ENCODE assay signal across 8 cellular contexts in the genomic region with DNA sequence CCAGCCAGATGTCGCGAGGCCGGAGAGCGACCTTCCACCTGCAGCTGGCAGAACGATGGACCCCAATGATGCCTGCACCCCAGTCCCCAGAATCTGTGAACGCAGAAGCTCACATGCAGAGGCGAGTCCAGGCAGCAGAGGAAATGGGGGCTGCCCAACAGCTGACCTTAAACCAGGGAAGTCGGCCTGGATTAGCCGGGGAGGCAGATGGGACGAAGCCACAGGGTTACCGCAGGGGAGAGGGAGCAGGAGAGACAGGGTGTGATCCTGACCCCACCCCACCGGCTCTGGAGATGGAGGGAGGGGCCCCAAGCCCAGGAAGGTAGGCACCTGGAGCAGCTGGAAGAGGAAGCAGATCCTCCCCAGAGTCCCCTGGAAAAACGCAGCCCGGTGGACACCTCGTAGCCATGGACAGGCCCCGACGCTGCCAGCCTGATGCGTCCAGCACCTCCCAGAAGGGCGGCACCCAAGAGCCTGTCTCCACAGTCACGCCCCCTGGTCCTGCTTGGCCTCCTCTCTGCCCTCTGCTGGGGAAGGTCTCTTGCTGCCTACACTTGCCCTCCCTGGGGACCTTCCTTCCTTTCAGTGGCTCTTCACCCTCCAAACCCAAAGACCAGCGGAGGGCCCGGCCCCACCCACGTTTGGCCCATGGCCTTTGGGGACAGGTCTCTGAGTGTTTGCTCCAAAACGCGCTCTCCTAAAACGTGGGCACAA. TPM values are rescaled to one million over a fixed set of nuclear protein-coding genes. Genes with fewer than 3 reads are reported as not detected.
DNase-seq lines count a peak whose midpoint lies in the region; ATAC-seq and TF ChIP-seq lines count a peak whose summit lies in the region.

No MANE protein-coding gene starts in this region.

- no peaks in the 10 kb centered on the region for H3K27me3 ChIP-seq in Loucy (ENCODE audit: insufficient read depth, low read length, poor library complexity, severe bottlenecking)

- peaks cover 8% of the 10 kb centered on the region for H3K27me3 Mint-ChIP-seq in glutamatergic neuron (ENCODE audit: unreplicated experiment)

- H4K20me1 ChIP-seq in Loucy (ENCODE audit: insufficient read depth, low read length, poor library complexity, severe bottlenecking): peaks cover 8% of the 10 kb centered on the region

- no peak overlapping the region for H2AFZ ChIP-seq in Loucy (ENCODE audit: low read length)

- no peaks in the 10 kb centered on the region for H3K9me2 ChIP-seq in Loucy (replicated peaks; ENCODE audit: low read depth, low read length)

- H3K27ac ChIP-seq in VCaP: no peak overlapping the region

- DNase-seq in GM10266 (ENCODE audit: extremely low spot score) (peak; percentile 83), islet precursor cell (peak; percentile 85), middle frontal gyrus (ENCODE audit: extremely low spot score, low spot score) (no peak), glutamatergic neuron (no peak)

- H3K4me2 ChIP-seq in Loucy (ENCODE audit: low read depth, low read length, poor library complexity, severe bottlenecking): no peak overlapping the region

- no peak overlapping the region for H3K27ac Mint-ChIP-seq in glutamatergic neuron (ENCODE audit: unreplicated experiment)

- no peaks in the 10 kb centered on the region for H3K36me3 Mint-ChIP-seq in glutamatergic neuron (ENCODE audit: unreplicated experiment)

- H3F3A ChIP-seq in Loucy (ENCODE audit: low read depth): no peaks in the 10 kb centered on the region

- no peaks in the 10 kb centered on the region for H3K9me3 ChIP-seq in Loucy (ENCODE audit: insufficient read depth, low read depth, low read length)

- no peaks in the 10 kb centered on the region; the same call in 1 of the 2 replicates for H3K36me3 ChIP-seq in Loucy (ENCODE audit: insufficient read depth, low read length)

- no peak overlapping the region for H3K4me3 Mint-ChIP-seq in glutamatergic neuron (ENCODE audit: unreplicated experiment)

- peaks cover 13% of the 10 kb centered on the region; the same call in 1 of the 2 replicates for H3K79me2 ChIP-seq in Loucy (ENCODE audit: insufficient read depth, low read length)

- H3K9ac ChIP-seq in Loucy (ENCODE audit: low read depth, low read length, poor library complexity, severe bottlenecking): no peak overlapping the region

- no peak overlapping the region for H3K4me3 ChIP-seq in Loucy (ENCODE audit: low read length, poor library complexity, severe bottlenecking)

- no peaks in the 10 kb centered on the region for H3K4me1 ChIP-seq in Loucy (ENCODE audit: insufficient read depth, low read length, poor library complexity, severe bottlenecking)

- peaks cover 4% of the 10 kb centered on the region for H3K9me3 Mint-ChIP-seq in glutamatergic neuron (ENCODE audit: unreplicated experiment)

- TF ChIP-seq CTCF in GM10266 (IDR thresholded peaks at IDR 0.05; ENCODE audit: control insufficient read depth, insufficient read depth, low read depth, missing control alignments) (peak; percentile 47), Loucy (conservative IDR thresholded peaks at IDR 0.05; ENCODE audit: low read length) (peak; percentile 57), VCaP (conservative IDR thresholded peaks at IDR 0.05) (peak; percentile 41), glutamatergic neuron (IDR thresholded peaks at IDR 0.05; ENCODE audit: partially characterized antibody, unreplicated experiment) (no peak)

- peaks cover 1% of the 10 kb centered on the region for H3K4me1 Mint-ChIP-seq in glutamatergic neuron (ENCODE audit: low read depth, unreplicated experiment)

- ATAC-seq in HG02938 (IDR thresholded peaks at IDR 0.05; ENCODE audit: unreplicated experiment): no peak
- no peak for ATAC-seq in GM21529 (IDR thresholded peaks at IDR 0.05; ENCODE audit: unreplicated experiment)

RNA-seq across cellular contexts. Expression of a gene that starts 37.3 kb away (rescaled TPM):
- total RNA-seq in glutamatergic neuron (ENCODE audit: unreplicated experiment): 12.3 TPM

RNA-seq across cellular contexts. Expression of a gene that starts 41.4 kb away (rescaled TPM):
- 32.4 TPM for total RNA-seq in glutamatergic neuron (ENCODE audit: unreplicated experiment)

RNA-seq across cellular contexts. Expression of a gene that starts 41.5 kb away (rescaled TPM):
- total RNA-seq in glutamatergic neuron (ENCODE audit: unreplicated experiment): 26.5 TPM

RNA-seq across cellular contexts. Expression of a gene that starts 55.8 kb away (rescaled TPM):
- total RNA-seq in glutamatergic neuron (ENCODE audit: unreplicated experiment): 5.6 TPM

Comparison
In these comparisons a context has a peak if more than half of its experiments do, and no peak if none do; other contexts are left out.
1. DNase-seq: peak in GM10266 (single experiment) and islet precursor cell (single experiment); none in middle frontal gyrus (single experiment) and glutamatergic neuron (single experiment).